In the genomic region with DNA sequence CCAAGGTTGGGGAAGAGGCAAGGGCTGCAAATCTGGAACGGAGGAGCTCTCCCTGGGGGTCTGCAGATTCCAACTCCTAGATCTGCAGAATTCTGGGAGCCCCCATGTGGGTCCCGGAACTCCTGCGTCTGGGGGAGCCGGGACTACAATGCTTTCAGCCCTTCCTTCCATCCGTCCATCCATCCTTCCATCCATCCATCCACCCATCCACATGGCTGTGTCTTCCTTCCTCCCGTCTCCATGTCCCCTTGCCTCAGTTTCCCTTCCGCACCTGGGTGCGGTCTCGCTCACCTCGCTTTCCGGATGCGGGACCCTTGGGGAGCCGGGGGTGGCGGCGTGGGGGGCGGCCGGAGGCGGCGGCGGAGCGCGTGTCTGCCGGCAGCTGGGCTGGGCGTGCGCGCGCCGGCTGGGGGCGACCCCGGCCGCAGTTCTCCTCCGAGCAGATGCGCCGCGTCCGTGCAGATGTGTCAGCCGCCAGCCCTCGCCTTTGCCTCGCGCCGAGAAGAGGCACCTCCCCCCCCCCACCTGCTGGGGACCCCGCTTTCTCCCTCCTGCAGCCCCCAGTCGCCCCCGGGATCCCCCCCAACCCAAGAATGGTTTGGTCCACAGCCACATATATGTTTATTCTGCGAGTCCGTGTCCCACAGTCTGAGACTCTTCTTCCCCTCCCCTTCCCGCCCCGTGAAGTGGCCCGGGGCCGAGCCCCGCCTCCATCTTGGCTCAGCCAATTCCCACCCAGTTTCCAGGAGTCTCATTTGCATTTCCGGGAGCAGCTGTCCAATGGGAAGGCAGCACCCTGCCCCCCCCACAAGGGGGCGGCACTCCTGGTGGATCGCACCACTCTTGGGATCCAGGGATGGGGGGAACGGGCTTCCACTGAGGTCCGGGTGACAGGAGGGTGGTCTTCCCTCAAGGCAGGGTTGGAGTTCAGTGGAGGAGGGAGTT, we compare ENCODE assay signal across 1 cellular context.
TF ChIP-seq lines count a peak whose summit lies in the region.

No MANE protein-coding gene starts in this region.

TF ChIP-seq in K562, 482 proteins besides CTCF, POLR2A, EP300 and RAD21 (continued from another document):
- TF ChIP-seq RB1 (IDR thresholded peaks at IDR 0.05; ENCODE audit: low read depth) = peak; percentile 38; the same call in 1 of the 2 replicates
- TF ChIP-seq, protein P1, sequence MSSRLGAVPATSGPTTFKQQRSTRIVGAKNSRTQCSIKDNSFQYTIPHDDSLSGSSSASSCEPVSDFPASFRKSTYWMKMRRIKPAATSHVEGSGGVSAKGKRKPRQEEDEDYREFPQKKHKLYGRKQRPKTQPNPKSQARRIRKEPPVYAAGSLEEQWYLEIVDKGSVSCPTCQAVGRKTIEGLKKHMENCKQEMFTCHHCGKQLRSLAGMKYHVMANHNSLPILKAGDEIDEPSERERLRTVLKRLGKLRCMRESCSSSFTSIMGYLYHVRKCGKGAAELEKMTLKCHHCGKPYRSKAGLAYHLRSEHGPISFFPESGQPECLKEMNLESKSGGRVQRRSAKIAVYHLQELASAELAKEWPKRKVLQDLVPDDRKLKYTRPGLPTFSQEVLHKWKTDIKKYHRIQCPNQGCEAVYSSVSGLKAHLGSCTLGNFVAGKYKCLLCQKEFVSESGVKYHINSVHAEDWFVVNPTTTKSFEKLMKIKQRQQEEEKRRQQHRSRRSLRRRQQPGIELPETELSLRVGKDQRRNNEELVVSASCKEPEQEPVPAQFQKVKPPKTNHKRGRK (tag; IDR thresholded peaks at IDR 0.05) = no peak
- no peak for TF ChIP-seq ZZZ3 (IDR thresholded peaks at IDR 0.05)
- peak; percentile 3; the same call in 1 of the 2 replicates for TF ChIP-seq ZBTB7A (IDR thresholded peaks at IDR 0.05; ENCODE audit: borderline replicate concordance, control insufficient read depth, low read depth, low read length)
- TF ChIP-seq FOXK2 (conservative IDR thresholded peaks at IDR 0.05 in 1 of 2, IDR thresholded peaks at IDR 0.05 in 1 of 2; ENCODE audit: low read depth in 2 of 2) = peak in 1 of 2 experiments; percentile 99; a peak in 2 of 4 replicates
- TF ChIP-seq PTBP1 (IDR thresholded peaks at IDR 0.05; ENCODE audit: low read depth, low read length) = no peak
- no peak for TF ChIP-seq EZH2 (IDR thresholded peaks at IDR 0.05; ENCODE audit: borderline replicate concordance, low read depth, low read length)
- TF ChIP-seq CBX8 (IDR thresholded peaks at IDR 0.05; ENCODE audit: borderline replicate concordance, extremely low read depth, low read depth, low read length, poor library complexity, severe bottlenecking) = no peak
- TF ChIP-seq CBX3 (IDR thresholded peaks at IDR 0.05; ENCODE audit: borderline replicate concordance in 1 of 2, low read length in 2 of 2) = 0 out of 3 replicates have a peak, but pooled peaks of 1 of the 2 experiments have one; percentile 16
- no peak for TF ChIP-seq ARID1B (IDR thresholded peaks at IDR 0.05)
- TF ChIP-seq RFX1 (IDR thresholded peaks at IDR 0.05) = no peak
- TF ChIP-seq, protein P2, sequence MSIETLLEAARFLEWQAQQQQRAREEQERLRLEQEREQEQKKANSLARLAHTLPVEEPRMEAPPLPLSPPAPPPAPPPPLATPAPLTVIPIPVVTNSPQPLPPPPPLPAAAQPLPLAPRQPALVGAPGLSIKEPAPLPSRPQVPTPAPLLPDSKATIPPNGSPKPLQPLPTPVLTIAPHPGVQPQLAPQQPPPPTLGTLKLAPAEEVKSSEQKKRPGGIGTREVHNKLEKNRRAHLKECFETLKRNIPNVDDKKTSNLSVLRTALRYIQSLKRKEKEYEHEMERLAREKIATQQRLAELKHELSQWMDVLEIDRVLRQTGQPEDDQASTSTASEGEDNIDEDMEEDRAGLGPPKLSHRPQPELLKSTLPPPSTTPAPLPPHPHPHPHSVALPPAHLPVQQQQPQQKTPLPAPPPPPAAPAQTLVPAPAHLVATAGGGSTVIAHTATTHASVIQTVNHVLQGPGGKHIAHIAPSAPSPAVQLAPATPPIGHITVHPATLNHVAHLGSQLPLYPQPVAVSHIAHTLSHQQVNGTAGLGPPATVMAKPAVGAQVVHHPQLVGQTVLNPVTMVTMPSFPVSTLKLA (conservative IDR thresholded peaks at IDR 0.05) = peak in 1 of 2 experiments; percentile 53; a peak in 2 of 4 replicates
- 0 out of 2 replicates have a peak, but pooled peaks have one; percentile 16 for TF ChIP-seq CREM (IDR thresholded peaks at IDR 0.05; ENCODE audit: low read depth)
- no peak for TF ChIP-seq TAF9B (IDR thresholded peaks at IDR 0.05; ENCODE audit: partially characterized antibody)
- TF ChIP-seq SOX6 (IDR thresholded peaks at IDR 0.05) = no peak
- no peak for TF ChIP-seq ATF1 (CRISPR knock-in tag; IDR thresholded peaks at IDR 0.05)
- 0 out of 2 replicates have a peak, but pooled peaks have one; percentile 28 for TF ChIP-seq ATF1 (tag; IDR thresholded peaks at IDR 0.05)
- TF ChIP-seq SMARCA4 (IDR thresholded peaks at IDR 0.05) = no peak
